10 cellular contexts compared by ENCODE assay signal in genomic region chr20:21522479-21523397, GRCh38. TPM values are rescaled to one million over a fixed set of nuclear protein-coding genes. Genes with fewer than 3 reads are reported as not detected.
DNase-seq lines count a peak whose midpoint lies in the region; ATAC-seq, FAIRE-seq and TF ChIP-seq lines count a peak whose summit lies in the region.
"Had no signal": no experiment of that assay in that cellular context is flagged by ENCODE, and none has a peak within 500 bp of the region (broad histone marks: within the 10 kb centered on the region; RNA-seq: fewer than 3 reads in every experiment).

No MANE protein-coding gene starts in this region.

- CTCF ChIA-PET in activated naive CD4-positive, alpha-beta T cell treated with anti-CD3 and anti-CD28 coated beads for 36 hours (lab: Charles Lee), result interaction anchor here (1.5 to 2.0 kb wide), 2 partner anchors 18 to 48 kb away, joined by 4 to 5 read pairs; no protein-coding TSS in a partner anchor
- CTCF ChIA-PET in WTC11 (lab: Charles Lee), result interaction anchor here (1.0 to 6.2 kb wide), 11 partner anchors 9 to 685 kb away, joined by 3 to 88 read pairs (median 7); partner anchors contain the start of gene NKX2-2

- TF ChIP-seq CTCF in WTC11 (IDR thresholded peaks at IDR 0.05) (no peak), brain microvascular endothelial cell (IDR thresholded peaks at IDR 0.05; ENCODE audit: low read depth, low read length, missing control alignments) (no peak)

- H3K4me3 Mint-ChIP-seq in activated naive CD4-positive, alpha-beta T cell treated with anti-CD3 and anti-CD28 coated beads for 36 hours, result peak overlapping the region; percentile 23
- H3K4me3 Mint-ChIP-seq in WTC11, result peak overlapping the region; percentile 71

- no peak for DNase-seq in activated naive CD4-positive, alpha-beta T cell treated with anti-CD3 and anti-CD28 coated beads for 36 hours
- no peak for DNase-seq in activated naive CD4-positive, alpha-beta T cell treated with anti-CD3 and anti-CD28 coated beads, Interleukin-2, amount 50 U/mL, for 72 hours (ENCODE audit: low spot score in 2 of 2)
- DNase-seq in WTC11 (ENCODE audit: low spot score), result peak; percentile 42
- peak in 38 of 49 donors; percentile 29 to 78 (median 54) for DNase-seq in substantia nigra (lab: John Stamatoyannopoulos, UW)
- no peak for DNase-seq in SKM-1 (lab: John Stamatoyannopoulos, UW; ENCODE audit: unreplicated experiment)
- no peak for DNase-seq in brain microvascular endothelial cell

- no peaks in the 10 kb centered on the region for H3K9me3 Mint-ChIP-seq in activated naive CD4-positive, alpha-beta T cell treated with anti-CD3 and anti-CD28 coated beads for 36 hours
- no peaks in the 10 kb centered on the region for H3K9me3 Mint-ChIP-seq in activated naive CD4-positive, alpha-beta T cell treated with anti-CD3 and anti-CD28 coated beads, Interleukin-2, amount 50 U/mL, for 72 hours
- H3K9me3 Mint-ChIP-seq in WTC11, result no peaks in the 10 kb centered on the region

- peak; percentile 60 for FAIRE-seq in islet of Langerhans (lab: Jason Lieb, UNC)

- intact Hi-C loops in activated naive CD4-positive, alpha-beta T cell treated with anti-CD3 and anti-CD28 coated beads for 36 hours (cut with micrococcal nuclease), result no loop called here

- H3K27ac Mint-ChIP-seq in activated naive CD4-positive, alpha-beta T cell treated with anti-CD3 and anti-CD28 coated beads for 36 hours, result no peak overlapping the region
- peak overlapping the region in 1 of 2 donors; percentile 78 for H3K27ac Mint-ChIP-seq in activated naive CD4-positive, alpha-beta T cell treated with anti-CD3 and anti-CD28 coated beads, Interleukin-2, amount 50 U/mL, for 72 hours
- no peak overlapping the region for H3K27ac Mint-ChIP-seq in WTC11
- H3K27ac Mint-ChIP-seq: CD14-positive monocyte had no signal

- no peak for ATAC-seq in activated naive CD4-positive, alpha-beta T cell treated with anti-CD3 and anti-CD28 coated beads, Interleukin-2, amount 50 U/mL, for 72 hours
- ATAC-seq in WTC11, result peak; percentile 4; the same call in 1 of the 2 replicates
- ATAC-seq in HG02884 (IDR thresholded peaks at IDR 0.05; ENCODE audit: unreplicated experiment), result no peak
- ATAC-seq: left lung had no signal

- no peak overlapping the region for H3K4me3 ChIP-seq in brain microvascular endothelial cell (ENCODE audit: low read depth, low read length)
- H3K4me3 ChIP-seq: left lung had no signal

- H3K4me1 Mint-ChIP-seq in activated naive CD4-positive, alpha-beta T cell treated with anti-CD3 and anti-CD28 coated beads for 36 hours (ENCODE audit: low read depth), result peaks cover 31% of the 10 kb centered on the region
- H3K4me1 Mint-ChIP-seq in WTC11, result peaks cover 54% of the 10 kb centered on the region
- H3K4me1 Mint-ChIP-seq: CD14-positive monocyte had no signal

- POLR2A ChIA-PET in WTC11 (lab: Charles Lee), result no interaction called here

- H3K27ac ChIP-seq in substantia nigra (ENCODE audit: low read depth, low read length, poor library complexity, severe bottlenecking) (peak overlapping the region; percentile 87), brain microvascular endothelial cell (no peak overlapping the region)
- H3K27ac ChIP-seq: left lung had no signal

- H3K36me3 Mint-ChIP-seq in activated naive CD4-positive, alpha-beta T cell treated with anti-CD3 and anti-CD28 coated beads for 36 hours (ENCODE audit: low read depth), result no peaks in the 10 kb centered on the region
- peaks cover 0 to 8% of the 10 kb centered on the region in 2 donors for H3K36me3 Mint-ChIP-seq in activated naive CD4-positive, alpha-beta T cell treated with anti-CD3 and anti-CD28 coated beads, Interleukin-2, amount 50 U/mL, for 72 hours
- no peaks in the 10 kb centered on the region for H3K36me3 Mint-ChIP-seq in WTC11

- H3K27me3 Mint-ChIP-seq in activated naive CD4-positive, alpha-beta T cell treated with anti-CD3 and anti-CD28 coated beads for 36 hours (ENCODE audit: low read depth), result peaks cover 77% of the 10 kb centered on the region
- peaks cover 96% of the 10 kb centered on the region for H3K27me3 Mint-ChIP-seq in WTC11 (ENCODE audit: low read depth)

- no peaks in the 10 kb centered on the region for H3K36me3 ChIP-seq in brain microvascular endothelial cell (replicated peaks)
- H3K36me3 ChIP-seq: left lung had no signal

- in situ Hi-C loops in brain microvascular endothelial cell (cut with HindIII; ENCODE audit: low pct_ligation_motif_present, low sequenced_read_pairs), result no loop called here

- peaks cover 71% of the 10 kb centered on the region for H3K27me3 ChIP-seq in brain microvascular endothelial cell (replicated peaks)

TF ChIP-seq in WTC11, 78 proteins besides CTCF, POLR2A, EP300 and RAD21 (continues in another document):
- TF ChIP-seq MXD4 (CRISPR knock-in tag; IDR thresholded peaks at IDR 0.05; ENCODE audit: borderline replicate concordance), result no peak
- no peak for TF ChIP-seq HMGXB4 (CRISPR knock-in tag; IDR thresholded peaks at IDR 0.05)
- TF ChIP-seq NFE2L1 (CRISPR knock-in tag; IDR thresholded peaks at IDR 0.05), result no peak
- no peak for TF ChIP-seq ESRRA (CRISPR knock-in tag; IDR thresholded peaks at IDR 0.05; ENCODE audit: borderline replicate concordance)
- no peak for TF ChIP-seq ZBTB21 (CRISPR knock-in tag; IDR thresholded peaks at IDR 0.05; ENCODE audit: borderline replicate concordance)
- TF ChIP-seq AFF4 (CRISPR knock-in tag; IDR thresholded peaks at IDR 0.05; ENCODE audit: borderline replicate concordance), result no peak
- no peak for TF ChIP-seq ZBTB43 (CRISPR knock-in tag; IDR thresholded peaks at IDR 0.05)
- TF ChIP-seq CREB1 (CRISPR knock-in tag; IDR thresholded peaks at IDR 0.05), result no peak
- TF ChIP-seq OVOL2 (CRISPR knock-in tag; IDR thresholded peaks at IDR 0.05; ENCODE audit: borderline replicate concordance), result no peak

RNA-seq across cellular contexts. Expression of gene NKX2-2, which starts 8.9 kb away (rescaled TPM):
- total RNA-seq in activated naive CD4-positive, alpha-beta T cell treated with anti-CD3 and anti-CD28 coated beads for 36 hours, result not detected
- not detected for total RNA-seq in activated naive CD4-positive, alpha-beta T cell treated with anti-CD3 and anti-CD28 coated beads, Interleukin-2, amount 50 U/mL, for 72 hours
- not detected in 3 replicates for total RNA-seq in WTC11 (2021)
- total RNA-seq: left lung had no signal

Comparison
In these comparisons a context has a peak if more than half of its experiments do, and no peak if none do; other contexts are left out.
1. DNase-seq: peak in WTC11 (single experiment) and substantia nigra (38 of 49); none in activated naive CD4-positive, alpha-beta T cell treated with anti-CD3 and anti-CD28 coated beads for 36 hours (single experiment), activated naive CD4-positive, alpha-beta T cell treated with anti-CD3 and anti-CD28 coated beads, Interleukin-2, amount 50 U/mL, for 72 hours (0 of 2), SKM-1 (single experiment) and brain microvascular endothelial cell (single experiment).